ENCODE assay signal across 2 cellular contexts in the genomic region with DNA sequence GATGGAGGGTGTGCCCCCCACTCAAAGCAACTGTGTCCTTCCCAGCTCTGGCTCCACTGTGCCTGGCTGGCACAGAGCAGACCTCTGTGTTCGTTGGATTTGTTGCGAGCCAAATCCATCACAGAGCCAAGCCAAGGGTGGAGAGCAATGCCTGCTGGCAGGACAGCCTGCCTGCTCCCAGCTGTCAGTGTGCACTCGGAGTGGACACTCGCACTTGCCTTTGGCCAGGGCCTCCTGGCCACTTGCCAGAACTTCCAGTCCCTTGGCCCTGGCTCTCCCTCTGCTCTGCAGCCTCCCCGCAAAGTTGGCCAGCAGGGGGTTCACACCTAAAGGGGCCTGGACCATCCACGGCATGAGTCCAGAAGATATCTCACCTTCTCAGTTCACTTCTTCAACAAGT.
TF ChIP-seq lines count a peak whose summit lies in the region.

No MANE protein-coding gene starts in this region.

TF ChIP-seq in SK-N-SH, 30 proteins besides CTCF, POLR2A, EP300 and RAD21:
- TF ChIP-seq NFIC (IDR thresholded peaks at IDR 0.05; ENCODE audit: borderline replicate concordance) (no peak), EZH2phosphoT487 (IDR thresholded peaks at IDR 0.05; ENCODE audit: borderline replicate concordance, low read depth) (no peak), RXRA (IDR thresholded peaks at IDR 0.05; ENCODE audit: borderline replicate concordance, low read depth) (no peak), CHD2 (IDR thresholded peaks at IDR 0.05; ENCODE audit: low read length, partially characterized antibody) (no peak), FOXJ3 (CRISPR knock-in tag; IDR thresholded peaks at IDR 0.05) (no peak), JUND (IDR thresholded peaks at IDR 0.05) (no peak), MEF2A (IDR thresholded peaks at IDR 0.05; ENCODE audit: borderline replicate concordance, low read depth) (no peak), RCOR1 (IDR thresholded peaks at IDR 0.05; ENCODE audit: low read length) (no peak), GATA2 (CRISPR knock-in tag; IDR thresholded peaks at IDR 0.05) (no peak), POLR2AphosphoS5 (IDR thresholded peaks at IDR 0.05; ENCODE audit: low read depth, low read length) (no peak), FOXM1 (IDR thresholded peaks at IDR 0.05; ENCODE audit: low read depth) (no peak), TCF12 (IDR thresholded peaks at IDR 0.05) (no peak), SIN3A (IDR thresholded peaks at IDR 0.05; ENCODE audit: borderline replicate concordance, low read depth, low read length) (no peak), TAF1 (IDR thresholded peaks at IDR 0.05; ENCODE audit: borderline replicate concordance, low read depth, low read length) (no peak), YY1 (IDR thresholded peaks at IDR 0.05; ENCODE audit: low read depth) (no peak)
- TF ChIP-seq, protein P1, sequence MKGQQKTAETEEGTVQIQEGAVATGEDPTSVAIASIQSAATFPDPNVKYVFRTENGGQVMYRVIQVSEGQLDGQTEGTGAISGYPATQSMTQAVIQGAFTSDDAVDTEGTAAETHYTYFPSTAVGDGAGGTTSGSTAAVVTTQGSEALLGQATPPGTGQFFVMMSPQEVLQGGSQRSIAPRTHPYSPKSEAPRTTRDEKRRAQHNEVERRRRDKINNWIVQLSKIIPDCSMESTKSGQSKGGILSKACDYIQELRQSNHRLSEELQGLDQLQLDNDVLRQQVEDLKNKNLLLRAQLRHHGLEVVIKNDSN (IDR thresholded peaks at IDR 0.05; ENCODE audit: borderline replicate concordance, low read depth) = no peak
- TF ChIP-seq, protein P2, sequence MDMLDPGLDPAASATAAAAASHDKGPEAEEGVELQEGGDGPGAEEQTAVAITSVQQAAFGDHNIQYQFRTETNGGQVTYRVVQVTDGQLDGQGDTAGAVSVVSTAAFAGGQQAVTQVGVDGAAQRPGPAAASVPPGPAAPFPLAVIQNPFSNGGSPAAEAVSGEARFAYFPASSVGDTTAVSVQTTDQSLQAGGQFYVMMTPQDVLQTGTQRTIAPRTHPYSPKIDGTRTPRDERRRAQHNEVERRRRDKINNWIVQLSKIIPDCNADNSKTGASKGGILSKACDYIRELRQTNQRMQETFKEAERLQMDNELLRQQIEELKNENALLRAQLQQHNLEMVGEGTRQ (IDR thresholded peaks at IDR 0.05; ENCODE audit: borderline replicate concordance, low read depth, low read length) = no peak
- TF ChIP-seq, protein P3, sequence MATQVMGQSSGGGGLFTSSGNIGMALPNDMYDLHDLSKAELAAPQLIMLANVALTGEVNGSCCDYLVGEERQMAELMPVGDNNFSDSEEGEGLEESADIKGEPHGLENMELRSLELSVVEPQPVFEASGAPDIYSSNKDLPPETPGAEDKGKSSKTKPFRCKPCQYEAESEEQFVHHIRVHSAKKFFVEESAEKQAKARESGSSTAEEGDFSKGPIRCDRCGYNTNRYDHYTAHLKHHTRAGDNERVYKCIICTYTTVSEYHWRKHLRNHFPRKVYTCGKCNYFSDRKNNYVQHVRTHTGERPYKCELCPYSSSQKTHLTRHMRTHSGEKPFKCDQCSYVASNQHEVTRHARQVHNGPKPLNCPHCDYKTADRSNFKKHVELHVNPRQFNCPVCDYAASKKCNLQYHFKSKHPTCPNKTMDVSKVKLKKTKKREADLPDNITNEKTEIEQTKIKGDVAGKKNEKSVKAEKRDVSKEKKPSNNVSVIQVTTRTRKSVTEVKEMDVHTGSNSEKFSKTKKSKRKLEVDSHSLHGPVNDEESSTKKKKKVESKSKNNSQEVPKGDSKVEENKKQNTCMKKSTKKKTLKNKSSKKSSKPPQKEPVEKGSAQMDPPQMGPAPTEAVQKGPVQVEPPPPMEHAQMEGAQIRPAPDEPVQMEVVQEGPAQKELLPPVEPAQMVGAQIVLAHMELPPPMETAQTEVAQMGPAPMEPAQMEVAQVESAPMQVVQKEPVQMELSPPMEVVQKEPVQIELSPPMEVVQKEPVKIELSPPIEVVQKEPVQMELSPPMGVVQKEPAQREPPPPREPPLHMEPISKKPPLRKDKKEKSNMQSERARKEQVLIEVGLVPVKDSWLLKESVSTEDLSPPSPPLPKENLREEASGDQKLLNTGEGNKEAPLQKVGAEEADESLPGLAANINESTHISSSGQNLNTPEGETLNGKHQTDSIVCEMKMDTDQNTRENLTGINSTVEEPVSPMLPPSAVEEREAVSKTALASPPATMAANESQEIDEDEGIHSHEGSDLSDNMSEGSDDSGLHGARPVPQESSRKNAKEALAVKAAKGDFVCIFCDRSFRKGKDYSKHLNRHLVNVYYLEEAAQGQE (IDR thresholded peaks at IDR 0.05; ENCODE audit: low read depth, low read length) = no peak
- TF ChIP-seq, protein P4, sequence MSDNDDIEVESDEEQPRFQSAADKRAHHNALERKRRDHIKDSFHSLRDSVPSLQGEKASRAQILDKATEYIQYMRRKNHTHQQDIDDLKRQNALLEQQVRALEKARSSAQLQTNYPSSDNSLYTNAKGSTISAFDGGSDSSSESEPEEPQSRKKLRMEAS (IDR thresholded peaks at IDR 0.05; ENCODE audit: low read depth) = no peak
TF ChIP-seq in SK-N-SH: peak in this region for 0.

TF ChIP-seq in SK-N-SH treated with all-trans-retinoic acid at 6 μM for 48 hours, 23 proteins besides CTCF, POLR2A, EP300 and RAD21:
- TF ChIP-seq PPARA (CRISPR knock-in tag; IDR thresholded peaks at IDR 0.05; ENCODE audit: borderline replicate concordance) (no peak), ZNF565 (CRISPR knock-in tag; conservative IDR thresholded peaks at IDR 0.05; ENCODE audit: low read depth) (no peak), ZFP3 (CRISPR knock-in tag; IDR thresholded peaks at IDR 0.05) (no peak), TCF4 (CRISPR knock-in tag; IDR thresholded peaks at IDR 0.05; ENCODE audit: borderline replicate concordance) (no peak), GLIS3 (CRISPR knock-in tag; IDR thresholded peaks at IDR 0.05) (no peak), TOX (CRISPR knock-in tag; IDR thresholded peaks at IDR 0.05; ENCODE audit: borderline replicate concordance) (no peak), ZNF70 (CRISPR knock-in tag; IDR thresholded peaks at IDR 0.05) (no peak), ZC3H10 (CRISPR knock-in tag; IDR thresholded peaks at IDR 0.05) (no peak), ZFP30 (CRISPR knock-in tag; IDR thresholded peaks at IDR 0.05) (no peak), ZNF8 (CRISPR knock-in tag; IDR thresholded peaks at IDR 0.05) (no peak), CSDC2 (CRISPR knock-in tag; IDR thresholded peaks at IDR 0.05) (no peak), ARNTL (CRISPR knock-in tag; IDR thresholded peaks at IDR 0.05; ENCODE audit: borderline replicate concordance, low read depth) (no peak), ESRRG (CRISPR knock-in tag; IDR thresholded peaks at IDR 0.05) (no peak), BACH2 (CRISPR knock-in tag; IDR thresholded peaks at IDR 0.05; ENCODE audit: borderline replicate concordance) (no peak), ISL1 (CRISPR knock-in tag; IDR thresholded peaks at IDR 0.05) (no peak)
- TF ChIP-seq, protein P5, sequence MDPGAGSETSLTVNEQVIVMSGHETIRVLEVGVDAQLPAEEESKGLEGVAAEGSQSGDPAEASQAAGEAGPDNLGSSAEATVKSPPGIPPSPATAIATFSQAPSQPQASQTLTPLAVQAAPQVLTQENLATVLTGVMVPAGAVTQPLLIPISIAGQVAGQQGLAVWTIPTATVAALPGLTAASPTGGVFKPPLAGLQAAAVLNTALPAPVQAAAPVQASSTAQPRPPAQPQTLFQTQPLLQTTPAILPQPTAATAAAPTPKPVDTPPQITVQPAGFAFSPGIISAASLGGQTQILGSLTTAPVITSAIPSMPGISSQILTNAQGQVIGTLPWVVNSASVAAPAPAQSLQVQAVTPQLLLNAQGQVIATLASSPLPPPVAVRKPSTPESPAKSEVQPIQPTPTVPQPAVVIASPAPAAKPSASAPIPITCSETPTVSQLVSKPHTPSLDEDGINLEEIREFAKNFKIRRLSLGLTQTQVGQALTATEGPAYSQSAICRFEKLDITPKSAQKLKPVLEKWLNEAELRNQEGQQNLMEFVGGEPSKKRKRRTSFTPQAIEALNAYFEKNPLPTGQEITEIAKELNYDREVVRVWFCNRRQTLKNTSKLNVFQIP (CRISPR knock-in tag; IDR thresholded peaks at IDR 0.05; ENCODE audit: borderline replicate concordance, low read depth) = no peak
- TF ChIP-seq, protein P6, sequence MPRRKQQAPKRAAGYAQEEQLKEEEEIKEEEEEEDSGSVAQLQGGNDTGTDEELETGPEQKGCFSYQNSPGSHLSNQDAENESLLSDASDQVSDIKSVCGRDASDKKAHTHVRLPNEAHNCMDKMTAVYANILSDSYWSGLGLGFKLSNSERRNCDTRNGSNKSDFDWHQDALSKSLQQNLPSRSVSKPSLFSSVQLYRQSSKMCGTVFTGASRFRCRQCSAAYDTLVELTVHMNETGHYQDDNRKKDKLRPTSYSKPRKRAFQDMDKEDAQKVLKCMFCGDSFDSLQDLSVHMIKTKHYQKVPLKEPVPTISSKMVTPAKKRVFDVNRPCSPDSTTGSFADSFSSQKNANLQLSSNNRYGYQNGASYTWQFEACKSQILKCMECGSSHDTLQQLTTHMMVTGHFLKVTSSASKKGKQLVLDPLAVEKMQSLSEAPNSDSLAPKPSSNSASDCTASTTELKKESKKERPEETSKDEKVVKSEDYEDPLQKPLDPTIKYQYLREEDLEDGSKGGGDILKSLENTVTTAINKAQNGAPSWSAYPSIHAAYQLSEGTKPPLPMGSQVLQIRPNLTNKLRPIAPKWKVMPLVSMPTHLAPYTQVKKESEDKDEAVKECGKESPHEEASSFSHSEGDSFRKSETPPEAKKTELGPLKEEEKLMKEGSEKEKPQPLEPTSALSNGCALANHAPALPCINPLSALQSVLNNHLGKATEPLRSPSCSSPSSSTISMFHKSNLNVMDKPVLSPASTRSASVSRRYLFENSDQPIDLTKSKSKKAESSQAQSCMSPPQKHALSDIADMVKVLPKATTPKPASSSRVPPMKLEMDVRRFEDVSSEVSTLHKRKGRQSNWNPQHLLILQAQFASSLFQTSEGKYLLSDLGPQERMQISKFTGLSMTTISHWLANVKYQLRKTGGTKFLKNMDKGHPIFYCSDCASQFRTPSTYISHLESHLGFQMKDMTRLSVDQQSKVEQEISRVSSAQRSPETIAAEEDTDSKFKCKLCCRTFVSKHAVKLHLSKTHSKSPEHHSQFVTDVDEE (CRISPR knock-in tag; IDR thresholded peaks at IDR 0.05) = no peak
- TF ChIP-seq, protein P7, sequence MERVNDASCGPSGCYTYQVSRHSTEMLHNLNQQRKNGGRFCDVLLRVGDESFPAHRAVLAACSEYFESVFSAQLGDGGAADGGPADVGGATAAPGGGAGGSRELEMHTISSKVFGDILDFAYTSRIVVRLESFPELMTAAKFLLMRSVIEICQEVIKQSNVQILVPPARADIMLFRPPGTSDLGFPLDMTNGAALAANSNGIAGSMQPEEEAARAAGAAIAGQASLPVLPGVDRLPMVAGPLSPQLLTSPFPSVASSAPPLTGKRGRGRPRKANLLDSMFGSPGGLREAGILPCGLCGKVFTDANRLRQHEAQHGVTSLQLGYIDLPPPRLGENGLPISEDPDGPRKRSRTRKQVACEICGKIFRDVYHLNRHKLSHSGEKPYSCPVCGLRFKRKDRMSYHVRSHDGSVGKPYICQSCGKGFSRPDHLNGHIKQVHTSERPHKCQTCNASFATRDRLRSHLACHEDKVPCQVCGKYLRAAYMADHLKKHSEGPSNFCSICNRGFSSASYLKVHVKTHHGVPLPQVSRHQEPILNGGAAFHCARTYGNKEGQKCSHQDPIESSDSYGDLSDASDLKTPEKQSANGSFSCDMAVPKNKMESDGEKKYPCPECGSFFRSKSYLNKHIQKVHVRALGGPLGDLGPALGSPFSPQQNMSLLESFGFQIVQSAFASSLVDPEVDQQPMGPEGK (CRISPR knock-in tag; IDR thresholded peaks at IDR 0.05; ENCODE audit: borderline replicate concordance) = no peak
- TF ChIP-seq, protein P8, sequence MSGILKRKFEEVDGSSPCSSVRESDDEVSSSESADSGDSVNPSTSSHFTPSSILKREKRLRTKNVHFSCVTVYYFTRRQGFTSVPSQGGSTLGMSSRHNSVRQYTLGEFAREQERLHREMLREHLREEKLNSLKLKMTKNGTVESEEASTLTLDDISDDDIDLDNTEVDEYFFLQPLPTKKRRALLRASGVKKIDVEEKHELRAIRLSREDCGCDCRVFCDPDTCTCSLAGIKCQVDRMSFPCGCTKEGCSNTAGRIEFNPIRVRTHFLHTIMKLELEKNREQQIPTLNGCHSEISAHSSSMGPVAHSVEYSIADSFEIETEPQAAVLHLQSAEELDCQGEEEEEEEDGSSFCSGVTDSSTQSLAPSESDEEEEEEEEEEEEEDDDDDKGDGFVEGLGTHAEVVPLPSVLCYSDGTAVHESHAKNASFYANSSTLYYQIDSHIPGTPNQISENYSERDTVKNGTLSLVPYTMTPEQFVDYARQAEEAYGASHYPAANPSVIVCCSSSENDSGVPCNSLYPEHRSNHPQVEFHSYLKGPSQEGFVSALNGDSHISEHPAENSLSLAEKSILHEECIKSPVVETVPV (CRISPR knock-in tag; IDR thresholded peaks at IDR 0.05) = no peak
